In the genomic region with DNA sequence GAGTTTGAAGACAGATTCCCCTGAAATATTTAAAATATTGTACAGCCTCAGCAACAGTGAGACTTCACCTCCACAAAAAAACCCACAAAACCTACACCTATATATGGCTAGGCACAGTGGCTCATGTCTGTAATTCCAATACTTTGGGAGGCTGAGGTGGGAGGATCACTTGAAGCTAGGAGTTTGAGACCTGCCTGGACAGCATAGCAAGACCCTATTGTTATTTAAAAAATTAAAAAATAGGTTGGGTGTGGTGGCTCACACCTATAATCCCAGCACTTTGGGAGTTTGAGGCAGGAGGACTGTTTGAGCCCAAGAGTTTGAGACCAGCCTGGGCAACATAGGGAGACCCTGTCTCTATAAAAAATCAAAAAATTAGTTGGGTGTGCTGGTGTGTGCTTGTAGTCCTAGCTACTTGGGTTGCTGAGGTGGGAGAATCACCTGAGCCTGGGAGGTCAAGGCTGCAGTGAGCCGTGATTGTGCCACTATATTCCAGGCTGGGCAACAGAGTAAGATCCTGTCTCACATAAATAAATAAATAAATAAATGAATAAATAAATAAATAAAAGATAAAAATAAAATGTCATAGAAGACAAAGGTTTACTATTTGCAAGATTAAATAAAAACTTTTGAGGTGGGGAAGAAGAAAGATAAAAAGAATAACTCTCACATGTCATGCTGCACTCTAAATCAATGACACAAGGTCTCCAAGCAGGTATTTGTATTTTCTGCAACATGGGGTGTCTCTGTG, we compare ENCODE assay signal across 1 cellular context.
TF ChIP-seq lines count a peak whose summit lies in the region.

No MANE protein-coding gene starts in this region.

TF ChIP-seq in HEK293, 187 proteins besides CTCF, POLR2A, EP300 and RAD21 (continued from another document and continues in another):
- TF ChIP-seq, protein P1, sequence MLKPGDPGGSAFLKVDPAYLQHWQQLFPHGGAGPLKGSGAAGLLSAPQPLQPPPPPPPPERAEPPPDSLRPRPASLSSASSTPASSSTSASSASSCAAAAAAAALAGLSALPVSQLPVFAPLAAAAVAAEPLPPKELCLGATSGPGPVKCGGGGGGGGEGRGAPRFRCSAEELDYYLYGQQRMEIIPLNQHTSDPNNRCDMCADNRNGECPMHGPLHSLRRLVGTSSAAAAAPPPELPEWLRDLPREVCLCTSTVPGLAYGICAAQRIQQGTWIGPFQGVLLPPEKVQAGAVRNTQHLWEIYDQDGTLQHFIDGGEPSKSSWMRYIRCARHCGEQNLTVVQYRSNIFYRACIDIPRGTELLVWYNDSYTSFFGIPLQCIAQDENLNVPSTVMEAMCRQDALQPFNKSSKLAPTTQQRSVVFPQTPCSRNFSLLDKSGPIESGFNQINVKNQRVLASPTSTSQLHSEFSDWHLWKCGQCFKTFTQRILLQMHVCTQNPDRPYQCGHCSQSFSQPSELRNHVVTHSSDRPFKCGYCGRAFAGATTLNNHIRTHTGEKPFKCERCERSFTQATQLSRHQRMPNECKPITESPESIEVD (tag by site-specific recombination; IDR thresholded peaks at IDR 0.05), result no peak
- TF ChIP-seq, protein P2, sequence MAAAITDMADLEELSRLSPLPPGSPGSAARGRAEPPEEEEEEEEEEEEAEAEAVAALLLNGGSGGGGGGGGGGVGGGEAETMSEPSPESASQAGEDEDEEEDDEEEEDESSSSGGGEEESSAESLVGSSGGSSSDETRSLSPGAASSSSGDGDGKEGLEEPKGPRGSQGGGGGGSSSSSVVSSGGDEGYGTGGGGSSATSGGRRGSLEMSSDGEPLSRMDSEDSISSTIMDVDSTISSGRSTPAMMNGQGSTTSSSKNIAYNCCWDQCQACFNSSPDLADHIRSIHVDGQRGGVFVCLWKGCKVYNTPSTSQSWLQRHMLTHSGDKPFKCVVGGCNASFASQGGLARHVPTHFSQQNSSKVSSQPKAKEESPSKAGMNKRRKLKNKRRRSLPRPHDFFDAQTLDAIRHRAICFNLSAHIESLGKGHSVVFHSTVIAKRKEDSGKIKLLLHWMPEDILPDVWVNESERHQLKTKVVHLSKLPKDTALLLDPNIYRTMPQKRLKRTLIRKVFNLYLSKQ (tag by site-specific recombination; IDR thresholded peaks at IDR 0.05; ENCODE audit: borderline replicate concordance), result 0 out of 2 replicates have a peak, but pooled peaks have one; percentile 34
- no peak for TF ChIP-seq ZNF670 (tag by site-specific recombination; IDR thresholded peaks at IDR 0.05; ENCODE audit: low read depth)
- no peak for TF ChIP-seq ZNF16 (tag by site-specific recombination; IDR thresholded peaks at IDR 0.05; ENCODE audit: low read depth)
- no peak for TF ChIP-seq ZNF626 (tag by site-specific recombination; IDR thresholded peaks at IDR 0.05)
- TF ChIP-seq, protein P3, sequence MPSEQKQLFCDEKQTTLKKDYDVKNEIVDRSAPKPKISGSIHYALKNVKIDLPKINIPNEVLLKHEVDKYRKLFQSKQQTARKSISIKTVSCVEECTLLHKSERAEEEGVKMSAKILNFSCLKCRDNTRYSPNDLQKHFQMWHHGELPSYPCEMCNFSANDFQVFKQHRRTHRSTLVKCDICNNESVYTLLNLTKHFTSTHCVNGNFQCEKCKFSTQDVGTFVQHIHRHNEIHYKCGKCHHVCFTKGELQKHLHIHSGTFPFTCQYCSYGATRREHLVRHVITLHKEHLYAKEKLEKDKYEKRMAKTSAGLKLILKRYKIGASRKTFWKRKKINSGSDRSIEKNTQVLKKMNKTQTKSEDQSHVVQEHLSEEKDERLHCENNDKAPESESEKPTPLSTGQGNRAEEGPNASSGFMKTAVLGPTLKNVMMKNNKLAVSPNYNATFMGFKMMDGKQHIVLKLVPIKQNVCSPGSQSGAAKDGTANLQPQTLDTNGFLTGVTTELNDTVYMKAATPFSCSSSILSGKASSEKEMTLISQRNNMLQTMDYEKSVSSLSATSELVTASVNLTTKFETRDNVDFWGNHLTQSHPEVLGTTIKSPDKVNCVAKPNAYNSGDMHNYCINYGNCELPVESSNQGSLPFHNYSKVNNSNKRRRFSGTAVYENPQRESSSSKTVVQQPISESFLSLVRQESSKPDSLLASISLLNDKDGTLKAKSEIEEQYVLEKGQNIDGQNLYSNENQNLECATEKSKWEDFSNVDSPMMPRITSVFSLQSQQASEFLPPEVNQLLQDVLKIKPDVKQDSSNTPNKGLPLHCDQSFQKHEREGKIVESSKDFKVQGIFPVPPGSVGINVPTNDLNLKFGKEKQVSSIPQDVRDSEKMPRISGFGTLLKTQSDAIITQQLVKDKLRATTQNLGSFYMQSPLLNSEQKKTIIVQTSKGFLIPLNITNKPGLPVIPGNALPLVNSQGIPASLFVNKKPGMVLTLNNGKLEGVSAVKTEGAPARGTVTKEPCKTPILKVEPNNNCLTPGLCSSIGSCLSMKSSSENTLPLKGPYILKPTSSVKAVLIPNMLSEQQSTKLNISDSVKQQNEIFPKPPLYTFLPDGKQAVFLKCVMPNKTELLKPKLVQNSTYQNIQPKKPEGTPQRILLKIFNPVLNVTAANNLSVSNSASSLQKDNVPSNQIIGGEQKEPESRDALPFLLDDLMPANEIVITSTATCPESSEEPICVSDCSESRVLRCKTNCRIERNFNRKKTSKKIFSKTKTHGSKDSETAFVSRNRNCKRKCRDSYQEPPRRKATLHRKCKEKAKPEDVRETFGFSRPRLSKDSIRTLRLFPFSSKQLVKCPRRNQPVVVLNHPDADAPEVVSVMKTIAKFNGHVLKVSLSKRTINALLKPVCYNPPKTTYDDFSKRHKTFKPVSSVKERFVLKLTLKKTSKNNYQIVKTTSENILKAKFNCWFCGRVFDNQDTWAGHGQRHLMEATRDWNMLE (tag by site-specific recombination; conservative IDR thresholded peaks at IDR 0.05; ENCODE audit: low read depth), result peak; percentile 74
- no peak for TF ChIP-seq ZNF843 (tag by site-specific recombination; IDR thresholded peaks at IDR 0.05)
- TF ChIP-seq ZFP69B (tag by site-specific recombination; IDR thresholded peaks at IDR 0.05), result no peak
- no peak for TF ChIP-seq TRIM28 (IDR thresholded peaks at IDR 0.05; ENCODE audit: borderline replicate concordance, low read length)
- no peak for TF ChIP-seq MEIS1 (CRISPR knock-in tag; IDR thresholded peaks at IDR 0.05; ENCODE audit: borderline replicate concordance)
- TF ChIP-seq SP3 (tag by site-specific recombination; IDR thresholded peaks at IDR 0.05), result no peak
- TF ChIP-seq, protein P4, sequence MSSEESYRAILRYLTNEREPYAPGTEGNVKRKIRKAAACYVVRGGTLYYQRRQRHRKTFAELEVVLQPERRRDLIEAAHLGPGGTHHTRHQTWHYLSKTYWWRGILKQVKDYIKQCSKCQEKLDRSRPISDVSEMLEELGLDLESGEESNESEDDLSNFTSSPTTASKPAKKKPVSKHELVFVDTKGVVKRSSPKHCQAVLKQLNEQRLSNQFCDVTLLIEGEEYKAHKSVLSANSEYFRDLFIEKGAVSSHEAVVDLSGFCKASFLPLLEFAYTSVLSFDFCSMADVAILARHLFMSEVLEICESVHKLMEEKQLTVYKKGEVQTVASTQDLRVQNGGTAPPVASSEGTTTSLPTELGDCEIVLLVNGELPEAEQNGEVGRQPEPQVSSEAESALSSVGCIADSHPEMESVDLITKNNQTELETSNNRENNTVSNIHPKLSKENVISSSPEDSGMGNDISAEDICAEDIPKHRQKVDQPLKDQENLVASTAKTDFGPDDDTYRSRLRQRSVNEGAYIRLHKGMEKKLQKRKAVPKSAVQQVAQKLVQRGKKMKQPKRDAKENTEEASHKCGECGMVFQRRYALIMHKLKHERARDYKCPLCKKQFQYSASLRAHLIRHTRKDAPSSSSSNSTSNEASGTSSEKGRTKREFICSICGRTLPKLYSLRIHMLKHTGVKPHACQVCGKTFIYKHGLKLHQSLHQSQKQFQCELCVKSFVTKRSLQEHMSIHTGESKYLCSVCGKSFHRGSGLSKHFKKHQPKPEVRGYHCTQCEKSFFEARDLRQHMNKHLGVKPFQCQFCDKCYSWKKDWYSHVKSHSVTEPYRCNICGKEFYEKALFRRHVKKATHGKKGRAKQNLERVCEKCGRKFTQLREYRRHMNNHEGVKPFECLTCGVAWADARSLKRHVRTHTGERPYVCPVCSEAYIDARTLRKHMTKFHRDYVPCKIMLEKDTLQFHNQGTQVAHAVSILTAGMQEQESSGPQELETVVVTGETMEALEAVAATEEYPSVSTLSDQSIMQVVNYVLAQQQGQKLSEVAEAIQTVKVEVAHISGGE (tag by site-specific recombination; conservative IDR thresholded peaks at IDR 0.05; ENCODE audit: low read depth), result peak; percentile 63
- TF ChIP-seq, protein P5, sequence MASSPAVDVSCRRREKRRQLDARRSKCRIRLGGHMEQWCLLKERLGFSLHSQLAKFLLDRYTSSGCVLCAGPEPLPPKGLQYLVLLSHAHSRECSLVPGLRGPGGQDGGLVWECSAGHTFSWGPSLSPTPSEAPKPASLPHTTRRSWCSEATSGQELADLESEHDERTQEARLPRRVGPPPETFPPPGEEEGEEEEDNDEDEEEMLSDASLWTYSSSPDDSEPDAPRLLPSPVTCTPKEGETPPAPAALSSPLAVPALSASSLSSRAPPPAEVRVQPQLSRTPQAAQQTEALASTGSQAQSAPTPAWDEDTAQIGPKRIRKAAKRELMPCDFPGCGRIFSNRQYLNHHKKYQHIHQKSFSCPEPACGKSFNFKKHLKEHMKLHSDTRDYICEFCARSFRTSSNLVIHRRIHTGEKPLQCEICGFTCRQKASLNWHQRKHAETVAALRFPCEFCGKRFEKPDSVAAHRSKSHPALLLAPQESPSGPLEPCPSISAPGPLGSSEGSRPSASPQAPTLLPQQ (tag by site-specific recombination; IDR thresholded peaks at IDR 0.05), result no peak
- no peak for TF ChIP-seq ZNF596 (tag by site-specific recombination; IDR thresholded peaks at IDR 0.05)
- TF ChIP-seq HOXA7 (CRISPR knock-in tag; IDR thresholded peaks at IDR 0.05; ENCODE audit: borderline replicate concordance), result no peak
- TF ChIP-seq, protein P6, sequence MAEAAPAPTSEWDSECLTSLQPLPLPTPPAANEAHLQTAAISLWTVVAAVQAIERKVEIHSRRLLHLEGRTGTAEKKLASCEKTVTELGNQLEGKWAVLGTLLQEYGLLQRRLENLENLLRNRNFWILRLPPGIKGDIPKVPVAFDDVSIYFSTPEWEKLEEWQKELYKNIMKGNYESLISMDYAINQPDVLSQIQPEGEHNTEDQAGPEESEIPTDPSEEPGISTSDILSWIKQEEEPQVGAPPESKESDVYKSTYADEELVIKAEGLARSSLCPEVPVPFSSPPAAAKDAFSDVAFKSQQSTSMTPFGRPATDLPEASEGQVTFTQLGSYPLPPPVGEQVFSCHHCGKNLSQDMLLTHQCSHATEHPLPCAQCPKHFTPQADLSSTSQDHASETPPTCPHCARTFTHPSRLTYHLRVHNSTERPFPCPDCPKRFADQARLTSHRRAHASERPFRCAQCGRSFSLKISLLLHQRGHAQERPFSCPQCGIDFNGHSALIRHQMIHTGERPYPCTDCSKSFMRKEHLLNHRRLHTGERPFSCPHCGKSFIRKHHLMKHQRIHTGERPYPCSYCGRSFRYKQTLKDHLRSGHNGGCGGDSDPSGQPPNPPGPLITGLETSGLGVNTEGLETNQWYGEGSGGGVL (tag by site-specific recombination; IDR thresholded peaks at IDR 0.05), result no peak
- peak; percentile 72; the same call in 1 of the 2 replicates for TF ChIP-seq ZNF140 (tag by site-specific recombination; IDR thresholded peaks at IDR 0.05)
- peak; percentile 77 for TF ChIP-seq ZNF121 (tag by site-specific recombination; IDR thresholded peaks at IDR 0.05)
- TF ChIP-seq ZXDB (tag by site-specific recombination; IDR thresholded peaks at IDR 0.05), result peak; percentile 44; the same call in 1 of the 2 replicates
- peak; percentile 24; the same call in 1 of the 2 replicates for TF ChIP-seq ZNF654 (tag by site-specific recombination; IDR thresholded peaks at IDR 0.05; ENCODE audit: low read depth)
- no peak for TF ChIP-seq GLIS1 (tag by site-specific recombination; IDR thresholded peaks at IDR 0.05)
- TF ChIP-seq ZNF555 (tag by site-specific recombination; conservative IDR thresholded peaks at IDR 0.05), result peak; percentile 49
- no peak for TF ChIP-seq ZNF621 (tag by site-specific recombination; IDR thresholded peaks at IDR 0.05)
- no peak for TF ChIP-seq SP7 (tag by site-specific recombination; IDR thresholded peaks at IDR 0.05)
- TF ChIP-seq, protein P7, sequence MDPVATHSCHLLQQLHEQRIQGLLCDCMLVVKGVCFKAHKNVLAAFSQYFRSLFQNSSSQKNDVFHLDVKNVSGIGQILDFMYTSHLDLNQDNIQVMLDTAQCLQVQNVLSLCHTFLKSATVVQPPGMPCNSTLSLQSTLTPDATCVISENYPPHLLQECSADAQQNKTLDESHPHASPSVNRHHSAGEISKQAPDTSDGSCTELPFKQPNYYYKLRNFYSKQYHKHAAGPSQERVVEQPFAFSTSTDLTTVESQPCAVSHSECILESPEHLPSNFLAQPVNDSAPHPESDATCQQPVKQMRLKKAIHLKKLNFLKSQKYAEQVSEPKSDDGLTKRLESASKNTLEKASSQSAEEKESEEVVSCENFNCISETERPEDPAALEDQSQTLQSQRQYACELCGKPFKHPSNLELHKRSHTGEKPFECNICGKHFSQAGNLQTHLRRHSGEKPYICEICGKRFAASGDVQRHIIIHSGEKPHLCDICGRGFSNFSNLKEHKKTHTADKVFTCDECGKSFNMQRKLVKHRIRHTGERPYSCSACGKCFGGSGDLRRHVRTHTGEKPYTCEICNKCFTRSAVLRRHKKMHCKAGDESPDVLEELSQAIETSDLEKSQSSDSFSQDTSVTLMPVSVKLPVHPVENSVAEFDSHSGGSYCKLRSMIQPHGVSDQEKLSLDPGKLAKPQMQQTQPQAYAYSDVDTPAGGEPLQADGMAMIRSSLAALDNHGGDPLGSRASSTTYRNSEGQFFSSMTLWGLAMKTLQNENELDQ (tag by site-specific recombination; IDR thresholded peaks at IDR 0.05; ENCODE audit: low read depth), result no peak
- TF ChIP-seq ZFP41 (tag by site-specific recombination; IDR thresholded peaks at IDR 0.05; ENCODE audit: borderline replicate concordance), result no peak
- no peak for TF ChIP-seq ZNF311 (tag by site-specific recombination; IDR thresholded peaks at IDR 0.05; ENCODE audit: borderline replicate concordance)
- TF ChIP-seq, protein P8, sequence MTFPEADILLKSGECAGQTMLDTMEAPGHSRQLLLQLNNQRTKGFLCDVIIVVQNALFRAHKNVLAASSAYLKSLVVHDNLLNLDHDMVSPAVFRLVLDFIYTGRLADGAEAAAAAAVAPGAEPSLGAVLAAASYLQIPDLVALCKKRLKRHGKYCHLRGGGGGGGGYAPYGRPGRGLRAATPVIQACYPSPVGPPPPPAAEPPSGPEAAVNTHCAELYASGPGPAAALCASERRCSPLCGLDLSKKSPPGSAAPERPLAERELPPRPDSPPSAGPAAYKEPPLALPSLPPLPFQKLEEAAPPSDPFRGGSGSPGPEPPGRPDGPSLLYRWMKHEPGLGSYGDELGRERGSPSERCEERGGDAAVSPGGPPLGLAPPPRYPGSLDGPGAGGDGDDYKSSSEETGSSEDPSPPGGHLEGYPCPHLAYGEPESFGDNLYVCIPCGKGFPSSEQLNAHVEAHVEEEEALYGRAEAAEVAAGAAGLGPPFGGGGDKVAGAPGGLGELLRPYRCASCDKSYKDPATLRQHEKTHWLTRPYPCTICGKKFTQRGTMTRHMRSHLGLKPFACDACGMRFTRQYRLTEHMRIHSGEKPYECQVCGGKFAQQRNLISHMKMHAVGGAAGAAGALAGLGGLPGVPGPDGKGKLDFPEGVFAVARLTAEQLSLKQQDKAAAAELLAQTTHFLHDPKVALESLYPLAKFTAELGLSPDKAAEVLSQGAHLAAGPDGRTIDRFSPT (tag by site-specific recombination; IDR thresholded peaks at IDR 0.05), result no peak
- no peak for TF ChIP-seq ZNF24 (tag by site-specific recombination; IDR thresholded peaks at IDR 0.05)
- TF ChIP-seq OVOL3 (tag by site-specific recombination; IDR thresholded peaks at IDR 0.05), result no peak
- TF ChIP-seq ZNF549 (tag by site-specific recombination; IDR thresholded peaks at IDR 0.05), result no peak
